8 cellular contexts compared by ENCODE assay signal in the genomic region with DNA sequence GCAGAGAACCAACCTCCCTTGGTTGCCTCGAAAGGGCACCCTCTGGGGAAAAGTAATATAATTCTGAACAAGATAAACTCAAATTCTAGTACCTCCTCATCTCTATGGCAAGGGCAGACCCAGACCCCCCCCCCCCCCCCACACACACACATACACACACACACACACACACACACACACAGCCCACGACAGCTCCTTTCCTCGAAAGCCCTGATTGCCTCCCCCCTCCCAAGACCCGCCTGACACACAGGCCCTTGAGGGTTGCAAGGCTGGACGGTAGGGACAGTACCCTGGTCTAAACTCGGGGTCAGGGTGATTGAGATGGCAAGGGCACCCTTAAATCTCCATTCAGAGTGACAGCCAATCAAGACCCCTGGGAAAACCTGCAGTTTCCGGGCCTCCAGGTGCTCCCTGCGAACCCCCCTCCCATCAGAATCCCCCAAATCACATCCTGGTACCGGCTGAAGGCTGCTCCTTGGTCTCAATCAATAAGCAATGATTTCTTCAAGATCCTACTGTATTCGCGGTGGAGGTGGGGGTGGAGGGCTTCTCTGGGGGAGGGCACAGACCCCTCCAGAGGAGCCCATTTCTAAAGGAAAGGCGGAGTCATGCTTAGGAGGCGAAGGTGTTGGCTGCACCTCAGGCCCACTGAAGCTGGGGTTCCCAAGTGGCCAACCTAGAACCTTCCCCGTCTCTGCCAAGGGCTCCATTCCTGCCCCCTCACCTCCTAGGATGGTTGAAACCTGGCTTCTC.
DNase-seq lines count a peak whose midpoint lies in the region; ATAC-seq lines count a peak whose summit lies in the region.

No MANE protein-coding gene starts in this region.

- no peaks in the 10 kb centered on the region for H3K36me3 Mint-ChIP-seq in activated naive CD8-positive, alpha-beta T cell treated with anti-CD3 and anti-CD28 coated beads, Interleukin-2, amount 50 U/mL, for 24 hours (ENCODE audit: low read depth)

- no peak for ATAC-seq in activated naive CD8-positive, alpha-beta T cell treated with anti-CD3 and anti-CD28 coated beads, Interleukin-2, amount 50 U/mL, for 24 hours
- ATAC-seq in stimulated activated naive CD8-positive, alpha-beta T cell treated with anti-CD3 and anti-CD28 coated beads, Interleukin-15, amount 100 ng/mL, for 72 hours = no peak
- ATAC-seq in HG02759 (IDR thresholded peaks at IDR 0.05; ENCODE audit: unreplicated experiment) (no peak), GM18868 (IDR thresholded peaks at IDR 0.05; ENCODE audit: unreplicated experiment) (no peak)

- no peak overlapping the region for H3K27ac Mint-ChIP-seq in activated naive CD8-positive, alpha-beta T cell treated with anti-CD3 and anti-CD28 coated beads, Interleukin-2, amount 50 U/mL, for 24 hours
- no peak overlapping the region for H3K27ac Mint-ChIP-seq in stimulated activated naive CD8-positive, alpha-beta T cell treated with anti-CD3 and anti-CD28 coated beads, Interleukin-15, amount 100 ng/mL, for 72 hours

- H3K9me3 Mint-ChIP-seq in activated naive CD8-positive, alpha-beta T cell treated with anti-CD3 and anti-CD28 coated beads, Interleukin-2, amount 50 U/mL, for 24 hours = no peaks in the 10 kb centered on the region
- peaks cover 0 to 5% of the 10 kb centered on the region in 2 donors for H3K9me3 Mint-ChIP-seq in stimulated activated naive CD8-positive, alpha-beta T cell treated with anti-CD3 and anti-CD28 coated beads, Interleukin-15, amount 100 ng/mL, for 72 hours

- H3K4me3 Mint-ChIP-seq in activated naive CD8-positive, alpha-beta T cell treated with anti-CD3 and anti-CD28 coated beads, Interleukin-2, amount 50 U/mL, for 24 hours = peak overlapping the region; percentile 49
- peak overlapping the region; percentile 38 to 42 for H3K4me3 Mint-ChIP-seq in stimulated activated naive CD8-positive, alpha-beta T cell treated with anti-CD3 and anti-CD28 coated beads, Interleukin-15, amount 100 ng/mL, for 72 hours

- peaks cover 7% of the 10 kb centered on the region for H3K4me1 Mint-ChIP-seq in activated naive CD8-positive, alpha-beta T cell treated with anti-CD3 and anti-CD28 coated beads, Interleukin-2, amount 50 U/mL, for 24 hours
- H3K4me1 Mint-ChIP-seq in stimulated activated naive CD8-positive, alpha-beta T cell treated with anti-CD3 and anti-CD28 coated beads, Interleukin-15, amount 100 ng/mL, for 72 hours = peaks cover 14% of the 10 kb centered on the region

- DNase-seq in DMS79 (lab: John Stamatoyannopoulos, UW) = peak; percentile 19
- no peak for DNase-seq in DMS79 treated with DMSO at 0.1 percent for 48 hours (lab: John Stamatoyannopoulos, UW)
- DNase-seq in activated naive CD8-positive, alpha-beta T cell treated with anti-CD3 and anti-CD28 coated beads, Interleukin-2, amount 50 U/mL, for 24 hours = no peak
- DNase-seq in iPS-NIHi7 (ENCODE audit: extremely low spot score) = peak; percentile 28
- DNase-seq in stimulated activated naive CD8-positive, alpha-beta T cell treated with anti-CD3 and anti-CD28 coated beads, Interleukin-15, amount 100 ng/mL, for 72 hours = no peak
- no peak for DNase-seq in stimulated activated CD4-positive, alpha-beta T cell treated with anti-CD3 and anti-CD28 coated beads, Interleukin-2, amount 100 ng/mL, for 24 hours

- H3K27me3 Mint-ChIP-seq in activated naive CD8-positive, alpha-beta T cell treated with anti-CD3 and anti-CD28 coated beads, Interleukin-2, amount 50 U/mL, for 24 hours = peaks cover 3% of the 10 kb centered on the region
- peaks cover 14% of the 10 kb centered on the region for H3K27me3 Mint-ChIP-seq in stimulated activated naive CD8-positive, alpha-beta T cell treated with anti-CD3 and anti-CD28 coated beads, Interleukin-15, amount 100 ng/mL, for 72 hours

Comparison
In these comparisons a context has a peak if more than half of its experiments do, and no peak if none do; other contexts are left out.
1. DNase-seq: peak in DMS79 (single experiment) and iPS-NIHi7 (single experiment); none in DMS79 treated with DMSO at 0.1 percent for 48 hours (single experiment), activated naive CD8-positive, alpha-beta T cell treated with anti-CD3 and anti-CD28 coated beads, Interleukin-2, amount 50 U/mL, for 24 hours (single experiment), stimulated activated naive CD8-positive, alpha-beta T cell treated with anti-CD3 and anti-CD28 coated beads, Interleukin-15, amount 100 ng/mL, for 72 hours (0 of 2) and stimulated activated CD4-positive, alpha-beta T cell treated with anti-CD3 and anti-CD28 coated beads, Interleukin-2, amount 100 ng/mL, for 24 hours (0 of 2).